Comparison of ENCODE assay signal across 11 cellular contexts in the genomic region with DNA sequence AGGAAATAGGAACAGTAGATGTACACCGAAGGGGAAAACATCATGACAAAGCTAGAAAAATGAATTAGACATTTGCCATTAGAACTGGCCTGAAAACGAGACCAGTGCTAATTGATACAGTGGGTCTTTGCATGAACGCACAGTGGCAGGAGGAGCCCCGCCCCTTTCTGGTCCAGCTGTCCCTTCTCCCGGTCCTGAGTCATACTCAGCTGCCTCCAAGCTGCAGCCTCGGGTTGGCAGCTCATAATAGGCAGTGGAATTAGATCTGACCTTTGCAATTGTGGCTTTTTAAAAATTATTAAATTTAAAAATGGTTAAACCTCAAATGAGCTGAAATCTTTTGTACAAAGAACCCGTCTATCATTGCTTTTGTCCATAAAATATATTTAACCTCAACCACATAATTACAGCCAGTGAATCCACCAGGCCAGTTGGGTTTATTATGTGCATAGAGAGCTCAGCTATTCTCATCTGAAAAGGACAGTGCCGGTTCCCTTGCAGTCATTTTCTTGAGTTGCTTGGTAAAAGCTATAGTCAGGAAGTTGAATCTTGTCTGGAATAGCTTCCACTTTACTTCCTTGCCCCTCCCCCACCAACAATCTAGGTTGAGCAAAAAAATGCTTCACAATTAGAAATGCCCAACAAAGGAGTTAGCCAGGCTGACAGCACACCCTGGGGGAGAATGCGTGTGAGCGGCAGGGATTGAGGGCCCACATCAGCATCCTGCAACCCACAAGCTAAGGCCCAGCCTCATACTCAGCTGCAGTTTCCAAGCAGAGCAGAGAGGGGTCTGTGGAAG.
A peak's percentile ranks its signal among the peaks of the same experiment; 100 is the strongest.
DNase-seq lines count a peak whose midpoint lies in the region; ATAC-seq and TF ChIP-seq lines count a peak whose summit lies in the region.
"Had no signal": no experiment of that assay in that cellular context is flagged by ENCODE, and none has a peak within 500 bp of the region (broad histone marks: within the 10 kb centered on the region; RNA-seq: fewer than 3 reads in every experiment).

No MANE protein-coding gene starts in this region.

- no peak for TF ChIP-seq POLR2A in esophagus squamous epithelium (IDR thresholded peaks at IDR 0.05)

- H3K4me3 Mint-ChIP-seq in WTC11: no peak overlapping the region
- H3K4me3 Mint-ChIP-seq in CD14-positive monocyte: no peak overlapping the region
- H3K4me3 Mint-ChIP-seq: activated CD4-positive, alpha-beta T cell treated with anti-CD3 and anti-CD28 coated beads, Interleukin-2, amount 10 ng/mL, durations not matched to agents 24 days and 14 days; CD4-positive, CD25-positive, alpha-beta regulatory T cell had no signal

- H3K4me3 ChIP-seq in esophagus squamous epithelium: no peak overlapping the region
- H3K4me3 ChIP-seq: K562 had no signal

- H3K27ac Mint-ChIP-seq in WTC11 (no peak overlapping the region), CD14-positive monocyte (peak overlapping the region in 1 of 7 donors; percentile 70)
- H3K27ac Mint-ChIP-seq: activated CD4-positive, alpha-beta T cell treated with anti-CD3 and anti-CD28 coated beads, Interleukin-2, amount 10 ng/mL, durations not matched to agents 24 days and 14 days; CD4-positive, CD25-positive, alpha-beta regulatory T cell had no signal

- CTCF ChIA-PET in WTC11 (lab: Charles Lee): interaction anchor here (0.7 to 1.3 kb wide), 5 partner anchors 8 to 167 kb away, joined by 3 to 5 read pairs (median 3); no protein-coding TSS in a partner anchor

- H3K36me3 ChIP-seq in esophagus squamous epithelium: no peaks in the 10 kb centered on the region

- no peaks in the 10 kb centered on the region for H3K27me3 ChIP-seq in esophagus squamous epithelium

- H3K27me3 Mint-ChIP-seq in WTC11 (ENCODE audit: low read depth) (no peaks in the 10 kb centered on the region; the same call in 1 of the 2 replicates), CD14-positive monocyte (ENCODE audit: low read depth in 3 of 3) (peaks cover 2 to 5% (median 4%) of the 10 kb centered on the region in 3 donors)

- H3K4me1 Mint-ChIP-seq in WTC11: peaks cover 14% of the 10 kb centered on the region; the same call in 1 of the 2 replicates
- no peaks in the 10 kb centered on the region for H3K4me1 Mint-ChIP-seq in CD14-positive monocyte
- H3K4me1 Mint-ChIP-seq: activated CD4-positive, alpha-beta T cell treated with anti-CD3 and anti-CD28 coated beads, Interleukin-2, amount 10 ng/mL, durations not matched to agents 24 days and 14 days; CD4-positive, CD25-positive, alpha-beta regulatory T cell had no signal

- TF ChIP-seq CTCF in WTC11 (IDR thresholded peaks at IDR 0.05) (no peak), CD14-positive monocyte (IDR thresholded peaks at IDR 0.05) (no peak), esophagus squamous epithelium (IDR thresholded peaks at IDR 0.05) (no peak)

- POLR2A ChIA-PET in WTC11 (lab: Charles Lee): interaction anchor here (0.7 kb wide), 1 partner anchor 1002 kb away, joined by 7 read pairs; no protein-coding TSS in a partner anchor

- DNase-seq in 8988T: peak; percentile 26
- DNase-seq in HK-2 (ENCODE audit: unreplicated experiment): peak; percentile 40
- peak; percentile 18 for DNase-seq in WTC11 (ENCODE audit: low spot score)
- peak; percentile 53 for DNase-seq in iPS-NIHi7 (ENCODE audit: extremely low spot score)
- DNase-seq in KBM-7: no peak
- DNase-seq in CD14-positive monocyte (ENCODE audit: low spot score): no peak
- DNase-seq in esophagus squamous epithelium (lab: John Stamatoyannopoulos, UW): no peak
- DNase-seq: activated CD4-positive, alpha-beta T cell treated with anti-CD3 and anti-CD28 coated beads, Interleukin-2, amount 10 ng/mL, durations not matched to agents 24 days and 14 days; CD4-positive, CD25-positive, alpha-beta regulatory T cell had no signal

- ATAC-seq in WTC11 (no peak), GM19452 (IDR thresholded peaks at IDR 0.05; ENCODE audit: unreplicated experiment) (no peak)
- ATAC-seq: K562 had no signal

- H3K36me3 Mint-ChIP-seq in WTC11 (peaks cover 21% of the 10 kb centered on the region), CD14-positive monocyte (no peaks in the 10 kb centered on the region)
- H3K36me3 Mint-ChIP-seq: CD4-positive, CD25-positive, alpha-beta regulatory T cell had no signal

- H3K27ac ChIP-seq in esophagus squamous epithelium: no peak overlapping the region

- no peaks in the 10 kb centered on the region for H3K9me3 ChIP-seq in esophagus squamous epithelium

- in situ Hi-C loops in KBM-7 (cut with MboI; ENCODE audit: low pct_unique_long_range_greater_than_20kb, low sequenced_read_pairs): no loop called here

- H3K9me3 Mint-ChIP-seq in WTC11: peaks cover 21% of the 10 kb centered on the region
- H3K9me3 Mint-ChIP-seq in CD14-positive monocyte: peaks cover 0 to 16% (median 5%) of the 10 kb centered on the region in 7 donors
- H3K9me3 Mint-ChIP-seq: activated CD4-positive, alpha-beta T cell treated with anti-CD3 and anti-CD28 coated beads, Interleukin-2, amount 10 ng/mL, durations not matched to agents 24 days and 14 days had no signal

- 33 to 45% methylated on average over 10 of the region's 10 CpGs for WGBS in esophagus squamous epithelium, 2 donors

- intact Hi-C loops in CD14-positive monocyte (cut with micrococcal nuclease): no loop called here
- intact Hi-C loops in esophagus squamous epithelium (cut with DNase I): no loop called here

- no peaks in the 10 kb centered on the region for H3K4me1 ChIP-seq in esophagus squamous epithelium

TF ChIP-seq in WTC11, 78 proteins besides CTCF, POLR2A, EP300 and RAD21 (continues in another document):
- no peak for TF ChIP-seq ZNF671 (CRISPR knock-in tag; IDR thresholded peaks at IDR 0.05)
- no peak for TF ChIP-seq MYBL2 (CRISPR knock-in tag; IDR thresholded peaks at IDR 0.05)
- TF ChIP-seq, protein P1, sequence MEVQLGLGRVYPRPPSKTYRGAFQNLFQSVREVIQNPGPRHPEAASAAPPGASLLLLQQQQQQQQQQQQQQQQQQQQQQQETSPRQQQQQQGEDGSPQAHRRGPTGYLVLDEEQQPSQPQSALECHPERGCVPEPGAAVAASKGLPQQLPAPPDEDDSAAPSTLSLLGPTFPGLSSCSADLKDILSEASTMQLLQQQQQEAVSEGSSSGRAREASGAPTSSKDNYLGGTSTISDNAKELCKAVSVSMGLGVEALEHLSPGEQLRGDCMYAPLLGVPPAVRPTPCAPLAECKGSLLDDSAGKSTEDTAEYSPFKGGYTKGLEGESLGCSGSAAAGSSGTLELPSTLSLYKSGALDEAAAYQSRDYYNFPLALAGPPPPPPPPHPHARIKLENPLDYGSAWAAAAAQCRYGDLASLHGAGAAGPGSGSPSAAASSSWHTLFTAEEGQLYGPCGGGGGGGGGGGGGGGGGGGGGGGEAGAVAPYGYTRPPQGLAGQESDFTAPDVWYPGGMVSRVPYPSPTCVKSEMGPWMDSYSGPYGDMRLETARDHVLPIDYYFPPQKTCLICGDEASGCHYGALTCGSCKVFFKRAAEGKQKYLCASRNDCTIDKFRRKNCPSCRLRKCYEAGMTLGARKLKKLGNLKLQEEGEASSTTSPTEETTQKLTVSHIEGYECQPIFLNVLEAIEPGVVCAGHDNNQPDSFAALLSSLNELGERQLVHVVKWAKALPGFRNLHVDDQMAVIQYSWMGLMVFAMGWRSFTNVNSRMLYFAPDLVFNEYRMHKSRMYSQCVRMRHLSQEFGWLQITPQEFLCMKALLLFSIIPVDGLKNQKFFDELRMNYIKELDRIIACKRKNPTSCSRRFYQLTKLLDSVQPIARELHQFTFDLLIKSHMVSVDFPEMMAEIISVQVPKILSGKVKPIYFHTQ (CRISPR knock-in tag; IDR thresholded peaks at IDR 0.05): no peak
- TF ChIP-seq, protein P2, sequence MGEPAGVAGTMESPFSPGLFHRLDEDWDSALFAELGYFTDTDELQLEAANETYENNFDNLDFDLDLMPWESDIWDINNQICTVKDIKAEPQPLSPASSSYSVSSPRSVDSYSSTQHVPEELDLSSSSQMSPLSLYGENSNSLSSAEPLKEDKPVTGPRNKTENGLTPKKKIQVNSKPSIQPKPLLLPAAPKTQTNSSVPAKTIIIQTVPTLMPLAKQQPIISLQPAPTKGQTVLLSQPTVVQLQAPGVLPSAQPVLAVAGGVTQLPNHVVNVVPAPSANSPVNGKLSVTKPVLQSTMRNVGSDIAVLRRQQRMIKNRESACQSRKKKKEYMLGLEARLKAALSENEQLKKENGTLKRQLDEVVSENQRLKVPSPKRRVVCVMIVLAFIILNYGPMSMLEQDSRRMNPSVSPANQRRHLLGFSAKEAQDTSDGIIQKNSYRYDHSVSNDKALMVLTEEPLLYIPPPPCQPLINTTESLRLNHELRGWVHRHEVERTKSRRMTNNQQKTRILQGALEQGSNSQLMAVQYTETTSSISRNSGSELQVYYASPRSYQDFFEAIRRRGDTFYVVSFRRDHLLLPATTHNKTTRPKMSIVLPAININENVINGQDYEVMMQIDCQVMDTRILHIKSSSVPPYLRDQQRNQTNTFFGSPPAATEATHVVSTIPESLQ (CRISPR knock-in tag; IDR thresholded peaks at IDR 0.05): no peak
- TF ChIP-seq E2F1 (CRISPR knock-in tag; IDR thresholded peaks at IDR 0.05): no peak
- TF ChIP-seq, protein P3, sequence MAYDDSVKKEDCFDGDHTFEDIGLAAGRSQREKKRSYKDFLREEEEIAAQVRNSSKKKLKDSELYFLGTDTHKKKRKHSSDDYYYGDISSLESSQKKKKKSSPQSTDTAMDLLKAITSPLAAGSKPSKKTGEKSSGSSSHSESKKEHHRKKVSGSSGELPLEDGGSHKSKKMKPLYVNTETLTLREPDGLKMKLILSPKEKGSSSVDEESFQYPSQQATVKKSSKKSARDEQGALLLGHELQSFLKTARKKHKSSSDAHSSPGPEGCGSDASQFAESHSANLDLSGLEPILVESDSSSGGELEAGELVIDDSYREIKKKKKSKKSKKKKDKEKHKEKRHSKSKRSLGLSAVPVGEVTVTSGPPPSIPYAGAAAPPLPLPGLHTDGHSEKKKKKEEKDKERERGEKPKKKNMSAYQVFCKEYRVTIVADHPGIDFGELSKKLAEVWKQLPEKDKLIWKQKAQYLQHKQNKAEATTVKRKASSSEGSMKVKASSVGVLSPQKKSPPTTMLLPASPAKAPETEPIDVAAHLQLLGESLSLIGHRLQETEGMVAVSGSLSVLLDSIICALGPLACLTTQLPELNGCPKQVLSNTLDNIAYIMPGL (CRISPR knock-in tag; IDR thresholded peaks at IDR 0.05): no peak

Comparison
In these comparisons a context has a peak if more than half of its experiments do, and no peak if none do; other contexts are left out.
1. DNase-seq: peak in 8988T (single experiment), HK-2 (single experiment), WTC11 (single experiment) and iPS-NIHi7 (single experiment); none in KBM-7 (single experiment), CD14-positive monocyte (single experiment) and esophagus squamous epithelium (single experiment).